In the genomic region with DNA sequence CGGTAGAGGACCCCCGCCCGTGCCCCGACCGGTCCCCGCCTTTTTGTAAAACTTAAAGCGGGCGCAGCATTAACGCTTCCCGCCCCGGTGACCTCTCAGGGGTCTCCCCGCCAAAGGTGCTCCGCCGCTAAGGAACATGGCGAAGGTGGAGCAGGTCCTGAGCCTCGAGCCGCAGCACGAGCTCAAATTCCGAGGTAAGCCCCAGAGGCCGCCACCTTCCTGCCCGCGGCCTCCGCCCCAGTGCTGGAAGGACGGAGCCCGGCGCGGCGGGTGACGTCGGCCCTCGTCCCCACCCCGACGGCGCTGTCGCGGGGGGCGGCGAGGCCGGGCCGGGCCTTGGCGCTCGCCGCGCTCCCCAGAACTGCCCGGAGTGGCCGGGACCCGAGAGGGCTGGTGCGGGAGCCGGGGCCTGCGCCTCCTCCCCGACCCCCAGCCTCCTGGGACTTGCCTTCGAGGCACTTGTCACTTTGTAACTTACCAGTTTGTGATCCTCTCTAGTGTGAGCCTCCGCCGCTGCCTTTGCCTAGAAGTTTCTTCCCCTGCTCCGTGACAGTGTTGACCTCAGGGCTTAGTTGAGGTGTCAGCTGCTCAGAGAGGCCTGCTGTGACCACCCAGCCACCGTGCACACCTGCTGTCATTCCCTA, we compare ENCODE assay signal across 1 cellular context.
TF ChIP-seq lines count a peak whose summit lies in the region.

No MANE protein-coding gene starts in this region.

TF ChIP-seq in GM12878, 131 proteins besides CTCF, POLR2A, EP300 and RAD21 (continued from another document):
- TF ChIP-seq, protein P1, sequence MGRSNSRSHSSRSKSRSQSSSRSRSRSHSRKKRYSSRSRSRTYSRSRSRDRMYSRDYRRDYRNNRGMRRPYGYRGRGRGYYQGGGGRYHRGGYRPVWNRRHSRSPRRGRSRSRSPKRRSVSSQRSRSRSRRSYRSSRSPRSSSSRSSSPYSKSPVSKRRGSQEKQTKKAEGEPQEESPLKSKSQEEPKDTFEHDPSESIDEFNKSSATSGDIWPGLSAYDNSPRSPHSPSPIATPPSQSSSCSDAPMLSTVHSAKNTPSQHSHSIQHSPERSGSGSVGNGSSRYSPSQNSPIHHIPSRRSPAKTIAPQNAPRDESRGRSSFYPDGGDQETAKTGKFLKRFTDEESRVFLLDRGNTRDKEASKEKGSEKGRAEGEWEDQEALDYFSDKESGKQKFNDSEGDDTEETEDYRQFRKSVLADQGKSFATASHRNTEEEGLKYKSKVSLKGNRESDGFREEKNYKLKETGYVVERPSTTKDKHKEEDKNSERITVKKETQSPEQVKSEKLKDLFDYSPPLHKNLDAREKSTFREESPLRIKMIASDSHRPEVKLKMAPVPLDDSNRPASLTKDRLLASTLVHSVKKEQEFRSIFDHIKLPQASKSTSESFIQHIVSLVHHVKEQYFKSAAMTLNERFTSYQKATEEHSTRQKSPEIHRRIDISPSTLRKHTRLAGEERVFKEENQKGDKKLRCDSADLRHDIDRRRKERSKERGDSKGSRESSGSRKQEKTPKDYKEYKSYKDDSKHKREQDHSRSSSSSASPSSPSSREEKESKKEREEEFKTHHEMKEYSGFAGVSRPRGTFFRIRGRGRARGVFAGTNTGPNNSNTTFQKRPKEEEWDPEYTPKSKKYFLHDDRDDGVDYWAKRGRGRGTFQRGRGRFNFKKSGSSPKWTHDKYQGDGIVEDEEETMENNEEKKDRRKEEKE (IDR thresholded peaks at IDR 0.05): peak; percentile 18; the same call in 1 of the 2 replicates
- TF ChIP-seq NR2F1 (conservative IDR thresholded peaks at IDR 0.05): peak; percentile 67
- TF ChIP-seq GABPA (IDR thresholded peaks at IDR 0.05; ENCODE audit: low read depth): no peak
- 0 out of 2 replicates have a peak, but pooled peaks have one; percentile 10 for TF ChIP-seq ZNF24 (IDR thresholded peaks at IDR 0.05)
- TF ChIP-seq, protein P2, sequence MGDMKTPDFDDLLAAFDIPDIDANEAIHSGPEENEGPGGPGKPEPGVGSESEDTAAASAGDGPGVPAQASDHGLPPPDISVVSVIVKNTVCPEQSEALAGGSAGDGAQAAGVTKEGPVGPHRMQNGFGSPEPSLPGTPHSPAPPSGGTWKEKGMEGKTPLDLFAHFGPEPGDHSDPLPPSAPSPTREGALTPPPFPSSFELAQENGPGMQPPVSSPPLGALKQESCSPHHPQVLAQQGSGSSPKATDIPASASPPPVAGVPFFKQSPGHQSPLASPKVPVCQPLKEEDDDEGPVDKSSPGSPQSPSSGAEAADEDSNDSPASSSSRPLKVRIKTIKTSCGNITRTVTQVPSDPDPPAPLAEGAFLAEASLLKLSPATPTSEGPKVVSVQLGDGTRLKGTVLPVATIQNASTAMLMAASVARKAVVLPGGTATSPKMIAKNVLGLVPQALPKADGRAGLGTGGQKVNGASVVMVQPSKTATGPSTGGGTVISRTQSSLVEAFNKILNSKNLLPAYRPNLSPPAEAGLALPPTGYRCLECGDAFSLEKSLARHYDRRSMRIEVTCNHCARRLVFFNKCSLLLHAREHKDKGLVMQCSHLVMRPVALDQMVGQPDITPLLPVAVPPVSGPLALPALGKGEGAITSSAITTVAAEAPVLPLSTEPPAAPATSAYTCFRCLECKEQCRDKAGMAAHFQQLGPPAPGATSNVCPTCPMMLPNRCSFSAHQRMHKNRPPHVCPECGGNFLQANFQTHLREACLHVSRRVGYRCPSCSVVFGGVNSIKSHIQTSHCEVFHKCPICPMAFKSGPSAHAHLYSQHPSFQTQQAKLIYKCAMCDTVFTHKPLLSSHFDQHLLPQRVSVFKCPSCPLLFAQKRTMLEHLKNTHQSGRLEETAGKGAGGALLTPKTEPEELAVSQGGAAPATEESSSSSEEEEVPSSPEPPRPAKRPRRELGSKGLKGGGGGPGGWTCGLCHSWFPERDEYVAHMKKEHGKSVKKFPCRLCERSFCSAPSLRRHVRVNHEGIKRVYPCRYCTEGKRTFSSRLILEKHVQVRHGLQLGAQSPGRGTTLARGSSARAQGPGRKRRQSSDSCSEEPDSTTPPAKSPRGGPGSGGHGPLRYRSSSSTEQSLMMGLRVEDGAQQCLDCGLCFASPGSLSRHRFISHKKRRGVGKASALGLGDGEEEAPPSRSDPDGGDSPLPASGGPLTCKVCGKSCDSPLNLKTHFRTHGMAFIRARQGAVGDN (IDR thresholded peaks at IDR 0.05): 0 out of 2 replicates have a peak, but pooled peaks have one; percentile 58
- TF ChIP-seq, protein P3, sequence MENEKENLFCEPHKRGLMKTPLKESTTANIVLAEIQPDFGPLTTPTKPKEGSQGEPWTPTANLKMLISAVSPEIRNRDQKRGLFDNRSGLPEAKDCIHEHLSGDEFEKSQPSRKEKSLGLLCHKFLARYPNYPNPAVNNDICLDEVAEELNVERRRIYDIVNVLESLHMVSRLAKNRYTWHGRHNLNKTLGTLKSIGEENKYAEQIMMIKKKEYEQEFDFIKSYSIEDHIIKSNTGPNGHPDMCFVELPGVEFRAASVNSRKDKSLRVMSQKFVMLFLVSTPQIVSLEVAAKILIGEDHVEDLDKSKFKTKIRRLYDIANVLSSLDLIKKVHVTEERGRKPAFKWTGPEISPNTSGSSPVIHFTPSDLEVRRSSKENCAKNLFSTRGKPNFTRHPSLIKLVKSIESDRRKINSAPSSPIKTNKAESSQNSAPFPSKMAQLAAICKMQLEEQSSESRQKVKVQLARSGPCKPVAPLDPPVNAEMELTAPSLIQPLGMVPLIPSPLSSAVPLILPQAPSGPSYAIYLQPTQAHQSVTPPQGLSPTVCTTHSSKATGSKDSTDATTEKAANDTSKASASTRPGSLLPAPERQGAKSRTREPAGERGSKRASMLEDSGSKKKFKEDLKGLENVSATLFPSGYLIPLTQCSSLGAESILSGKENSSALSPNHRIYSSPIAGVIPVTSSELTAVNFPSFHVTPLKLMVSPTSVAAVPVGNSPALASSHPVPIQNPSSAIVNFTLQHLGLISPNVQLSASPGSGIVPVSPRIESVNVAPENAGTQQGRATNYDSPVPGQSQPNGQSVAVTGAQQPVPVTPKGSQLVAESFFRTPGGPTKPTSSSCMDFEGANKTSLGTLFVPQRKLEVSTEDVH (IDR thresholded peaks at IDR 0.05; ENCODE audit: low read depth, partially characterized antibody): no peak
- 0 out of 2 replicates have a peak, but pooled peaks have one; percentile 18 for TF ChIP-seq CREM (IDR thresholded peaks at IDR 0.05; ENCODE audit: low read depth)
- 0 out of 2 replicates have a peak, but pooled peaks have one; percentile 45 for TF ChIP-seq MXI1 (IDR thresholded peaks at IDR 0.05; ENCODE audit: low read depth, low read length)
- TF ChIP-seq BACH1 (IDR thresholded peaks at IDR 0.05; ENCODE audit: borderline replicate concordance): peak; percentile 56; the same call in 1 of the 2 replicates
- TF ChIP-seq IKZF1 (conservative IDR thresholded peaks at IDR 0.05): peak; percentile 58; the same call in 1 of the 2 replicates
- peak; percentile 50 for TF ChIP-seq DPF2 (IDR thresholded peaks at IDR 0.05)
- 0 out of 2 replicates have a peak, but pooled peaks have one; percentile 37 for TF ChIP-seq CREB1 (IDR thresholded peaks at IDR 0.05; ENCODE audit: low read depth)
- TF ChIP-seq, protein P4, sequence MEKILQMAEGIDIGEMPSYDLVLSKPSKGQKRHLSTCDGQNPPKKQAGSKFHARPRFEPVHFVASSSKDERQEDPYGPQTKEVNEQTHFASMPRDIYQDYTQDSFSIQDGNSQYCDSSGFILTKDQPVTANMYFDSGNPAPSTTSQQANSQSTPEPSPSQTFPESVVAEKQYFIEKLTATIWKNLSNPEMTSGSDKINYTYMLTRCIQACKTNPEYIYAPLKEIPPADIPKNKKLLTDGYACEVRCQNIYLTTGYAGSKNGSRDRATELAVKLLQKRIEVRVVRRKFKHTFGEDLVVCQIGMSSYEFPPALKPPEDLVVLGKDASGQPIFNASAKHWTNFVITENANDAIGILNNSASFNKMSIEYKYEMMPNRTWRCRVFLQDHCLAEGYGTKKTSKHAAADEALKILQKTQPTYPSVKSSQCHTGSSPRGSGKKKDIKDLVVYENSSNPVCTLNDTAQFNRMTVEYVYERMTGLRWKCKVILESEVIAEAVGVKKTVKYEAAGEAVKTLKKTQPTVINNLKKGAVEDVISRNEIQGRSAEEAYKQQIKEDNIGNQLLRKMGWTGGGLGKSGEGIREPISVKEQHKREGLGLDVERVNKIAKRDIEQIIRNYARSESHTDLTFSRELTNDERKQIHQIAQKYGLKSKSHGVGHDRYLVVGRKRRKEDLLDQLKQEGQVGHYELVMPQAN (conservative IDR thresholded peaks at IDR 0.05): peak; percentile 61; the same call in 1 of the 2 replicates
- TF ChIP-seq MTA3 (IDR thresholded peaks at IDR 0.05; ENCODE audit: borderline replicate concordance, low read length): no peak
- no peak for TF ChIP-seq MEF2A (IDR thresholded peaks at IDR 0.05; ENCODE audit: insufficient read depth, low read depth, low read length)
- TF ChIP-seq, protein P5, sequence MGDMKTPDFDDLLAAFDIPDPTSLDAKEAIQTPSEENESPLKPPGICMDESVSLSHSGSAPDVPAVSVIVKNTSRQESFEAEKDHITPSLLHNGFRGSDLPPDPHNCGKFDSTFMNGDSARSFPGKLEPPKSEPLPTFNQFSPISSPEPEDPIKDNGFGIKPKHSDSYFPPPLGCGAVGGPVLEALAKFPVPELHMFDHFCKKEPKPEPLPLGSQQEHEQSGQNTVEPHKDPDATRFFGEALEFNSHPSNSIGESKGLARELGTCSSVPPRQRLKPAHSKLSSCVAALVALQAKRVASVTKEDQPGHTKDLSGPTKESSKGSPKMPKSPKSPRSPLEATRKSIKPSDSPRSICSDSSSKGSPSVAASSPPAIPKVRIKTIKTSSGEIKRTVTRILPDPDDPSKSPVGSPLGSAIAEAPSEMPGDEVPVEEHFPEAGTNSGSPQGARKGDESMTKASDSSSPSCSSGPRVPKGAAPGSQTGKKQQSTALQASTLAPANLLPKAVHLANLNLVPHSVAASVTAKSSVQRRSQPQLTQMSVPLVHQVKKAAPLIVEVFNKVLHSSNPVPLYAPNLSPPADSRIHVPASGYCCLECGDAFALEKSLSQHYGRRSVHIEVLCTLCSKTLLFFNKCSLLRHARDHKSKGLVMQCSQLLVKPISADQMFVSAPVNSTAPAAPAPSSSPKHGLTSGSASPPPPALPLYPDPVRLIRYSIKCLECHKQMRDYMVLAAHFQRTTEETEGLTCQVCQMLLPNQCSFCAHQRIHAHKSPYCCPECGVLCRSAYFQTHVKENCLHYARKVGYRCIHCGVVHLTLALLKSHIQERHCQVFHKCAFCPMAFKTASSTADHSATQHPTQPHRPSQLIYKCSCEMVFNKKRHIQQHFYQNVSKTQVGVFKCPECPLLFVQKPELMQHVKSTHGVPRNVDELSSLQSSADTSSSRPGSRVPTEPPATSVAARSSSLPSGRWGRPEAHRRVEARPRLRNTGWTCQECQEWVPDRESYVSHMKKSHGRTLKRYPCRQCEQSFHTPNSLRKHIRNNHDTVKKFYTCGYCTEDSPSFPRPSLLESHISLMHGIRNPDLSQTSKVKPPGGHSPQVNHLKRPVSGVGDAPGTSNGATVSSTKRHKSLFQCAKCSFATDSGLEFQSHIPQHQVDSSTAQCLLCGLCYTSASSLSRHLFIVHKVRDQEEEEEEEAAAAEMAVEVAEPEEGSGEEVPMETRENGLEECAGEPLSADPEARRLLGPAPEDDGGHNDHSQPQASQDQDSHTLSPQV (IDR thresholded peaks at IDR 0.05): peak; percentile 38; the same call in 1 of the 2 replicates
- no peak for TF ChIP-seq SIX5 (IDR thresholded peaks at IDR 0.05; ENCODE audit: low read depth, low read length, severe bottlenecking)
- TF ChIP-seq, protein P6, sequence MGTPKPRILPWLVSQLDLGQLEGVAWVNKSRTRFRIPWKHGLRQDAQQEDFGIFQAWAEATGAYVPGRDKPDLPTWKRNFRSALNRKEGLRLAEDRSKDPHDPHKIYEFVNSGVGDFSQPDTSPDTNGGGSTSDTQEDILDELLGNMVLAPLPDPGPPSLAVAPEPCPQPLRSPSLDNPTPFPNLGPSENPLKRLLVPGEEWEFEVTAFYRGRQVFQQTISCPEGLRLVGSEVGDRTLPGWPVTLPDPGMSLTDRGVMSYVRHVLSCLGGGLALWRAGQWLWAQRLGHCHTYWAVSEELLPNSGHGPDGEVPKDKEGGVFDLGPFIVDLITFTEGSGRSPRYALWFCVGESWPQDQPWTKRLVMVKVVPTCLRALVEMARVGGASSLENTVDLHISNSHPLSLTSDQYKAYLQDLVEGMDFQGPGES (IDR thresholded peaks at IDR 0.05): no peak
- TF ChIP-seq CBX5 (IDR thresholded peaks at IDR 0.05; ENCODE audit: low read depth): peak; percentile 13; the same call in 1 of the 2 replicates
TF ChIP-seq in GM12878: peak in this region for 19.
